ENCODE assay signal across 8 cellular contexts in the genomic region with DNA sequence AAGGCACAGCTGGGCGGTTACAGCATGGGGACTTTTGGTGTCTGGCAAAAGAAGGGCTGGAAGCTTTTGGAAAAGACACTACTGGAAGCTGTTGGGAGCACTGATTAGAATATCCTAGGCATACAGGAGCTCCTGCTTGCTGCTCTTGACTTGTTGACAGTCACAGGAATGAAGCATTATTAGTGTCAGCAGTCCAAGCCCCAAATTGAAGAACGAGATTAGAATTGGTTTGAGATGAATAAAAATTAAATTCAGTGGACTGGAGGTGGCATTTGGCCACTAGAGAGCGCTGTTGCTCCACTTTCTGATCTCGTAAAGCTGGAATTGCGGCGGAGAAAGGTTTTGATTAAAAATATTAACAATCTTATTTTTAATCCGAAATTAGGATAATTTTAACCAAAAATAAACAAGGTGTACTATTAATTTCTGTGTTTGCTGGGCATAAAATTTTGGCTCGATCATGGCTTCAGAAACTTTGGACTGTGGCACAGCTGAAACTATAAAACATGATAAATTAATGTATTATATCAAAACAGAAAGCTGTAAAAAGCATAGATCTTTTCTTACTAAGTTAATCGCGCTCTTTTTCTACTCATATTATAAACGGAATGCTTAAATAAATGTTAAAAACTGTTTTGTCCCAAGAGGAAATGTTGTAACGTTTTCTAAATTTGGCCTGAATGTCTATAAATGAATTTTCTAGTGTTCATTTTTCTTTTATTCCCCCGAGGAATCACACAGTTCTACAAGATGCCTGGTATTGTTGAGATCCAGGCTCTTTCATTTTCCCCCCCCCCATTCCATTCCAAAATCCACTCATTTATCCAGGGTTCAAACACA. TPM values are rescaled to one million over a fixed set of nuclear protein-coding genes. Genes with fewer than 3 reads are reported as not detected.
A peak's percentile ranks its signal among the peaks of the same experiment; 100 is the strongest.
DNase-seq lines count a peak whose midpoint lies in the region; ATAC-seq and TF ChIP-seq lines count a peak whose summit lies in the region.

No MANE protein-coding gene starts in this region.

- POLR2A ChIA-PET in activated CD4-positive, alpha-beta T cell treated with anti-CD3 and anti-CD28 coated beads for 36 hours (lab: Charles Lee), result no interaction called here

- H3K4me1 Mint-ChIP-seq in activated CD4-positive, alpha-beta T cell treated with anti-CD3 and anti-CD28 coated beads for 36 hours, result peaks cover 31% of the 10 kb centered on the region
- peaks cover 23% of the 10 kb centered on the region for H3K4me1 Mint-ChIP-seq in mesothelial cell of epicardium

- H3K4me3 Mint-ChIP-seq in activated CD4-positive, alpha-beta T cell treated with anti-CD3 and anti-CD28 coated beads for 36 hours, result no peak overlapping the region
- no peak overlapping the region for H3K4me3 Mint-ChIP-seq in mesothelial cell of epicardium

- H3K27me3 Mint-ChIP-seq in activated CD4-positive, alpha-beta T cell treated with anti-CD3 and anti-CD28 coated beads for 36 hours, result peaks cover 67% of the 10 kb centered on the region
- peaks cover 91% of the 10 kb centered on the region for H3K27me3 Mint-ChIP-seq in mesothelial cell of epicardium (ENCODE audit: low read depth)

- TF ChIP-seq CTCF in GM12872 (IDR thresholded peaks at IDR 0.05; ENCODE audit: insufficient read depth, low read depth, low read length) (peak; percentile 60), coronary artery (IDR thresholded peaks at IDR 0.05) (peak; percentile 90), mesothelial cell of epicardium (IDR thresholded peaks at IDR 0.05; ENCODE audit: unreplicated experiment) (peak; percentile 92)

- H3K36me3 Mint-ChIP-seq in activated CD4-positive, alpha-beta T cell treated with anti-CD3 and anti-CD28 coated beads for 36 hours (ENCODE audit: low read depth), result no peaks in the 10 kb centered on the region
- H3K36me3 Mint-ChIP-seq in mesothelial cell of epicardium, result no peaks in the 10 kb centered on the region

- H3K27ac Mint-ChIP-seq in activated CD4-positive, alpha-beta T cell treated with anti-CD3 and anti-CD28 coated beads for 36 hours, result no peak overlapping the region
- no peak overlapping the region for H3K27ac Mint-ChIP-seq in mesothelial cell of epicardium

- no peak overlapping the region for H3K4me3 ChIP-seq in coronary artery

- ATAC-seq in activated CD4-positive, alpha-beta T cell treated with anti-CD3 and anti-CD28 coated beads for 36 hours, result no peak
- ATAC-seq in HG03460 (IDR thresholded peaks at IDR 0.05; ENCODE audit: unreplicated experiment) (no peak), GM21825 (IDR thresholded peaks at IDR 0.05; ENCODE audit: unreplicated experiment) (no peak)

- no peaks in the 10 kb centered on the region for H3K9me3 Mint-ChIP-seq in activated CD4-positive, alpha-beta T cell treated with anti-CD3 and anti-CD28 coated beads for 36 hours (ENCODE audit: low read depth)
- H3K9me3 Mint-ChIP-seq in mesothelial cell of epicardium, result no peaks in the 10 kb centered on the region

- DNase-seq in NCI-H2081 treated with DMSO at 0.1 percent for 48 hours (lab: John Stamatoyannopoulos, UW) (peak; percentile 14), coronary artery (ENCODE audit: low spot score) (no peak), mesothelial cell of epicardium (ENCODE audit: low spot score in 2 of 2, unreplicated experiment in 2 of 2) (peak in 1 of 2 experiments; percentile 84)
- peak; percentile 81 for DNase-seq in activated CD4-positive, alpha-beta T cell treated with anti-CD3 and anti-CD28 coated beads for 36 hours
- peak; percentile 52 for DNase-seq in stimulated activated CD8-positive, alpha-beta memory T cell treated with anti-CD3 and anti-CD28 coated beads, Interleukin-7, amount 100 ng/mL, for 24 hours (ENCODE audit: low read depth)

- intact Hi-C loops in activated CD4-positive, alpha-beta T cell treated with anti-CD3 and anti-CD28 coated beads for 36 hours (cut with DNase I, micrococcal nuclease), result loop anchor here (1.0 to 10.0 kb wide), 13 partner anchors 35 to 1792 kb away; partner anchors contain the start of gene SP9 (in 1 of the 2)

- no peak overlapping the region for H3K27ac ChIP-seq in coronary artery

- CTCF ChIA-PET in activated CD4-positive, alpha-beta T cell treated with anti-CD3 and anti-CD28 coated beads for 36 hours (lab: Charles Lee), result interaction anchor here (0.6 to 4.2 kb wide), 54 partner anchors 9 to 1169 kb away, joined by 3 to 68 read pairs (median 4); partner anchors contain the start of gene HOXD4

RNA-seq across cellular contexts. Expression of gene HOXD8, which starts 2.4 kb away (rescaled TPM):
- total RNA-seq in activated CD4-positive, alpha-beta T cell treated with anti-CD3 and anti-CD28 coated beads for 36 hours, result not detected
- 0.29 to 0.58 TPM (median 0.40 TPM) in 3 replicates for total RNA-seq in mesothelial cell of epicardium

RNA-seq across cellular contexts. Expression of gene HOXD9, which starts 4.6 kb away (rescaled TPM):
- not detected for total RNA-seq in activated CD4-positive, alpha-beta T cell treated with anti-CD3 and anti-CD28 coated beads for 36 hours
- 0.93 to 1.2 TPM (median 1.1 TPM) in 3 replicates for total RNA-seq in mesothelial cell of epicardium

RNA-seq across cellular contexts. Expression of gene HOXD10, which starts 10.6 kb away (rescaled TPM):
- not detected for total RNA-seq in activated CD4-positive, alpha-beta T cell treated with anti-CD3 and anti-CD28 coated beads for 36 hours
- total RNA-seq in mesothelial cell of epicardium, result 3.2 to 4.1 TPM (median 3.9 TPM) in 3 replicates

RNA-seq across cellular contexts. Expression of gene HOXD11, which starts 20.1 kb away (rescaled TPM):
- not detected for total RNA-seq in activated CD4-positive, alpha-beta T cell treated with anti-CD3 and anti-CD28 coated beads for 36 hours
- total RNA-seq in mesothelial cell of epicardium, result 1.9 to 3.0 TPM (median 2.2 TPM) in 3 replicates

RNA-seq across cellular contexts. Expression of gene HOXD4, which starts 24.2 kb away (rescaled TPM):
- total RNA-seq in activated CD4-positive, alpha-beta T cell treated with anti-CD3 and anti-CD28 coated beads for 36 hours, result not detected
- 0.67 to 1.4 TPM (median 1.3 TPM) in 3 replicates for total RNA-seq in mesothelial cell of epicardium
